Comparison of ENCODE assay signal across 1 cellular context in genomic region chr1:46735708-46736324, GRCh38.
TF ChIP-seq lines count a peak whose summit lies in the region.

No MANE protein-coding gene starts in this region.

TF ChIP-seq in K562, 482 proteins besides CTCF, POLR2A, EP300 and RAD21 (continued from another document and continues in another):
- TF ChIP-seq AFF4 (CRISPR knock-in tag; IDR thresholded peaks at IDR 0.05) (peak; percentile 86), FOXK1 (CRISPR knock-in tag; IDR thresholded peaks at IDR 0.05; ENCODE audit: borderline replicate concordance) (no peak), BRD4 (IDR thresholded peaks at IDR 0.05) (no peak), SREBF1 (IDR thresholded peaks at IDR 0.05; ENCODE audit: borderline replicate concordance, low read depth, low read length) (no peak), ARID4B (CRISPR knock-in tag; IDR thresholded peaks at IDR 0.05) (no peak), KLF6 (CRISPR knock-in tag; IDR thresholded peaks at IDR 0.05; ENCODE audit: borderline replicate concordance) (no peak), MAFG (tag; conservative IDR thresholded peaks at IDR 0.05) (0 out of 2 replicates have a peak, but pooled peaks have one; percentile 34), ZBTB17 (CRISPR knock-in tag; IDR thresholded peaks at IDR 0.05) (no peak), THAP12 (CRISPR knock-in tag; IDR thresholded peaks at IDR 0.05) (no peak), ELK3 (CRISPR knock-in tag; IDR thresholded peaks at IDR 0.05) (no peak), ARID3B (CRISPR knock-in tag; IDR thresholded peaks at IDR 0.05; ENCODE audit: borderline replicate concordance) (no peak), E2F1 (CRISPR knock-in tag; IDR thresholded peaks at IDR 0.05) (peak; percentile 59; the same call in 1 of the 2 replicates), MGA (IDR thresholded peaks at IDR 0.05) (no peak), E2F5 (CRISPR knock-in tag; IDR thresholded peaks at IDR 0.05) (0 out of 2 replicates have a peak, but pooled peaks have one; percentile 23), MAFF (IDR thresholded peaks at IDR 0.05; ENCODE audit: low read length) (peak; percentile 56), HDGF (IDR thresholded peaks at IDR 0.05) (no peak), ZKSCAN3 (CRISPR knock-in tag; IDR thresholded peaks at IDR 0.05) (no peak), ZBTB8A (IDR thresholded peaks at IDR 0.05; ENCODE audit: partially characterized antibody) (no peak), POLR3G (IDR thresholded peaks at IDR 0.05; ENCODE audit: extremely low read depth, insufficient read length, insufficient replicate concordance) (no peak), TEAD4 (IDR thresholded peaks at IDR 0.05; ENCODE audit: low read length) (peak; percentile 57), TEAD4 (CRISPR knock-in tag; IDR thresholded peaks at IDR 0.05; ENCODE audit: borderline replicate concordance) (no peak), CBX3 (IDR thresholded peaks at IDR 0.05; ENCODE audit: borderline replicate concordance in 1 of 2, low read length in 2 of 2) (peak in 1 of 2 experiments; percentile 72; a peak in 1 of 3 replicates), SPI1 (IDR thresholded peaks at IDR 0.05; ENCODE audit: borderline replicate concordance, low read depth, low read length) (peak; percentile 98)
